In the genomic region with DNA sequence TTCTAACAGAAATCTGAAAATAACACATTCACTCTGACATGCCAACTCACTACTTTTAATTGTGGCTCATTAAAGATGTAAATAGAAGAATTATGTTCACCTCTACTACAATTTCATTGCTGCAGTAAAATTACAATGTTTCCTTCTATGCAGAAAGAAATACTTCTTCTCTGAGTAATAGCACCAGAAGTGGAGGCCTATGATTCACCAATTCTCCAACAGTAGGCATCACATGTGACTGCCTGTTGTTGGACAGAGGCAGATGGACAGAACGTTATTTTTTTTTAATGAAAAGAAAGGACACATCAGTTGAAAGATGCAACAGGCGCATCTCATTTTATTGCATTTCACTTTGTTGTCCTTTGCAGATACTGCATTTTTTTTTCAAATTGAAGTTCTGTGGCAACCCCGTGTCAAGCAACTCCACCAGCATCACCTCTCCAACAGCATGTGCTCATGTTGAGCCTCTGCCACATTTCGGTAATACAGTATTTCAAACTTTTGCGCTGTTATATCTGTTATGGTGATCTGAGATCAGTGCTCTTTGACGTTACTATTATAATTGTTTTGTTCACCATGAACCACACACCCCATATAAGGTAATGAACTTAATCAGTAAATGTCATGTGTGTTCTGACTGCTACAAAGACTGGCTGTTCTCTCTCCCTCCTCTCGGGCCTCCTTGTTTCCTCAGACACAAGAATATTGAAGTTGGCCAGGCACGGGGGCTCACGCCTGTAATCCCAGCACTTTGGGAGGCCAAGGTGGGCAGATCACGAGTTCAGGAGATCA, we compare ENCODE assay signal across 11 cellular contexts.
DNase-seq lines count a peak whose midpoint lies in the region; ATAC-seq and TF ChIP-seq lines count a peak whose summit lies in the region.
"Had no signal": no experiment of that assay in that cellular context is flagged by ENCODE, and none has a peak within 500 bp of the region (broad histone marks: within the 10 kb centered on the region; RNA-seq: fewer than 3 reads in every experiment).

No MANE protein-coding gene starts in this region.

- peaks cover 19% of the 10 kb centered on the region for H3K36me3 Mint-ChIP-seq in HFFc6 (ENCODE audit: low read depth)
- H3K36me3 Mint-ChIP-seq in stimulated activated effector memory CD8-positive, alpha-beta T cell treated with anti-CD3 and anti-CD28 coated beads, Interleukin-12 subunit alpha, Interleukin-12 subunit beta, amount 100 ng/mL, for 72 hours: peaks cover 70% of the 10 kb centered on the region
- peaks cover 50% of the 10 kb centered on the region for H3K36me3 Mint-ChIP-seq in activated CD8-positive, alpha-beta T cell treated with anti-CD3 and anti-CD28 coated beads for 36 hours (ENCODE audit: low read depth)
- H3K36me3 Mint-ChIP-seq: naive B cell had no signal

- intact Hi-C loops in Right ventricle myocardium inferior (cut with DNase I): no loop called here
- intact Hi-C loops in activated CD8-positive, alpha-beta T cell treated with anti-CD3 and anti-CD28 coated beads for 36 hours (cut with micrococcal nuclease): no loop called here

- POLR2A ChIA-PET in activated CD8-positive, alpha-beta T cell treated with anti-CD3 and anti-CD28 coated beads for 36 hours (lab: Charles Lee): no interaction called here

- H3K4me1 Mint-ChIP-seq in HFFc6 (ENCODE audit: low read depth): peaks cover 37% of the 10 kb centered on the region
- peaks cover 35% of the 10 kb centered on the region for H3K4me1 Mint-ChIP-seq in stimulated activated effector memory CD8-positive, alpha-beta T cell treated with anti-CD3 and anti-CD28 coated beads, Interleukin-12 subunit alpha, Interleukin-12 subunit beta, amount 100 ng/mL, for 72 hours
- H3K4me1 Mint-ChIP-seq in activated CD8-positive, alpha-beta T cell treated with anti-CD3 and anti-CD28 coated beads for 36 hours (ENCODE audit: low read depth): peaks cover 36% of the 10 kb centered on the region
- H3K4me1 Mint-ChIP-seq: naive B cell had no signal

- peak; percentile 84 for DNase-seq in HFFc6
- DNase-seq in SW 1271 (lab: John Stamatoyannopoulos, UW): peak; percentile 8 to 54
- DNase-seq in fibroblast of mammary gland (ENCODE audit: low read depth): peak; percentile 87
- no peak for DNase-seq in stimulated activated effector memory CD8-positive, alpha-beta T cell treated with anti-CD3 and anti-CD28 coated beads, Interleukin-12 subunit alpha, Interleukin-12 subunit beta, amount 100 ng/mL, for 72 hours (ENCODE audit: low spot score in 2 of 2)
- no peak for DNase-seq in GM13977 (ENCODE audit: low spot score)
- no peak for DNase-seq in Right ventricle myocardium inferior (ENCODE audit: missing footprints)
- DNase-seq in activated CD8-positive, alpha-beta T cell treated with anti-CD3 and anti-CD28 coated beads for 36 hours: no peak
- DNase-seq: naive B cell; stimulated activated CD4-positive, alpha-beta T cell treated with anti-CD3 and anti-CD28 coated beads, Interleukin-4, amount 100 ng/mL, for 1 hour had no signal

- H3K4me3 ChIP-seq in fibroblast of mammary gland (ENCODE audit: control insufficient read depth, low read depth, low read length): no peak overlapping the region

- ATAC-seq in stimulated activated effector memory CD8-positive, alpha-beta T cell treated with anti-CD3 and anti-CD28 coated beads, Interleukin-12 subunit alpha, Interleukin-12 subunit beta, amount 100 ng/mL, for 72 hours: peak; percentile 49
- ATAC-seq in Right ventricle myocardium inferior (no peak), GM21526 (IDR thresholded peaks at IDR 0.05; ENCODE audit: low FRiP score, unreplicated experiment) (no peak)
- ATAC-seq in activated CD8-positive, alpha-beta T cell treated with anti-CD3 and anti-CD28 coated beads for 36 hours: no peak

- no peak overlapping the region for H3K4me3 Mint-ChIP-seq in HFFc6
- H3K4me3 Mint-ChIP-seq in stimulated activated effector memory CD8-positive, alpha-beta T cell treated with anti-CD3 and anti-CD28 coated beads, Interleukin-12 subunit alpha, Interleukin-12 subunit beta, amount 100 ng/mL, for 72 hours: peak overlapping the region; percentile 14
- no peak overlapping the region for H3K4me3 Mint-ChIP-seq in activated CD8-positive, alpha-beta T cell treated with anti-CD3 and anti-CD28 coated beads for 36 hours
- H3K4me3 Mint-ChIP-seq: naive B cell had no signal

- in situ Hi-C loops in GM13977 (cut with MboI; ENCODE audit: low pct_unique_long_range_greater_than_20kb, low sequenced_read_pairs, unreplicated experiment): no loop called here

- no peak for TF ChIP-seq CTCF in HFFc6 (IDR thresholded peaks at IDR 0.05)
- TF ChIP-seq CTCF in fibroblast of mammary gland (conservative IDR thresholded peaks at IDR 0.05; ENCODE audit: control insufficient read depth, insufficient read depth, low read depth, low read length): no peak
- TF ChIP-seq CTCF in GM13977 (IDR thresholded peaks at IDR 0.05; ENCODE audit: extremely low read depth, insufficient read depth, missing control alignments): no peak
- TF ChIP-seq CTCF in activated CD8-positive, alpha-beta T cell treated with anti-CD3 and anti-CD28 coated beads for 36 hours (IDR thresholded peaks at IDR 0.05): no peak

- no peaks in the 10 kb centered on the region for H3K27me3 Mint-ChIP-seq in HFFc6 (ENCODE audit: insufficient read depth)
- no peaks in the 10 kb centered on the region for H3K27me3 Mint-ChIP-seq in activated CD8-positive, alpha-beta T cell treated with anti-CD3 and anti-CD28 coated beads for 36 hours

- H3K27ac Mint-ChIP-seq in HFFc6: peak overlapping the region; percentile 48
- H3K27ac Mint-ChIP-seq in stimulated activated effector memory CD8-positive, alpha-beta T cell treated with anti-CD3 and anti-CD28 coated beads, Interleukin-12 subunit alpha, Interleukin-12 subunit beta, amount 100 ng/mL, for 72 hours: no peak overlapping the region
- no peak overlapping the region for H3K27ac Mint-ChIP-seq in activated CD8-positive, alpha-beta T cell treated with anti-CD3 and anti-CD28 coated beads for 36 hours
- H3K27ac Mint-ChIP-seq: activated T-helper 2 cell treated with anti-CD3 and anti-CD28 coated beads, Interferon-gamma antibody, Interleukin-2, Interleukin-4, amounts not matched to agents 10 μg/mL and 5 μg/mL and 100 μg/mL, durations not matched to agents 14 hours and 24 hours and 36 hours had no signal

- H3K9me3 Mint-ChIP-seq in HFFc6: no peaks in the 10 kb centered on the region
- H3K9me3 Mint-ChIP-seq in stimulated activated effector memory CD8-positive, alpha-beta T cell treated with anti-CD3 and anti-CD28 coated beads, Interleukin-12 subunit alpha, Interleukin-12 subunit beta, amount 100 ng/mL, for 72 hours: no peaks in the 10 kb centered on the region
- H3K9me3 Mint-ChIP-seq in activated CD8-positive, alpha-beta T cell treated with anti-CD3 and anti-CD28 coated beads for 36 hours: no peaks in the 10 kb centered on the region
- H3K9me3 Mint-ChIP-seq: activated T-helper 2 cell treated with anti-CD3 and anti-CD28 coated beads, Interferon-gamma antibody, Interleukin-2, Interleukin-4, amounts not matched to agents 10 μg/mL and 5 μg/mL and 100 μg/mL, durations not matched to agents 14 hours and 24 hours and 36 hours had no signal

- CTCF ChIA-PET in activated CD8-positive, alpha-beta T cell treated with anti-CD3 and anti-CD28 coated beads for 36 hours (lab: Charles Lee): interaction anchor here (1.1 to 2.0 kb wide), 2 partner anchors 11 to 124 kb away, joined by 3 to 7 read pairs; no protein-coding TSS in a partner anchor

Comparison
In these comparisons a context has a peak if more than half of its experiments do, and no peak if none do; other contexts are left out.
1. DNase-seq: peak in HFFc6 (single experiment), SW 1271 (2 of 2) and fibroblast of mammary gland (single experiment); none in stimulated activated effector memory CD8-positive, alpha-beta T cell treated with anti-CD3 and anti-CD28 coated beads, Interleukin-12 subunit alpha, Interleukin-12 subunit beta, amount 100 ng/mL, for 72 hours (0 of 2), GM13977 (single experiment), Right ventricle myocardium inferior (single experiment) and activated CD8-positive, alpha-beta T cell treated with anti-CD3 and anti-CD28 coated beads for 36 hours (single experiment).